In genomic region chr15:61856295-61856694, GRCh38 we compare ENCODE assay signal across 16 cellular contexts.
"Had no signal": no experiment of that assay in that cellular context is flagged by ENCODE, and none has a peak within 500 bp of the region (broad histone marks: within the 10 kb centered on the region; RNA-seq: fewer than 3 reads in every experiment).

No MANE protein-coding gene starts in this region.

- H3K36me3 ChIP-seq: colonic mucosa had no signal

- FAIRE-seq: bronchial epithelial cell, small intestine had no signal

- H3K4me3 ChIP-seq: ascending aorta, colonic mucosa, lung, upper lobe of left lung had no signal

- H3K4me1 Mint-ChIP-seq: activated naive CD8-positive, alpha-beta T cell treated with anti-CD3 and anti-CD28 coated beads, Interleukin-2, amount 50 U/mL, for 24 hours; stimulated activated memory B cell treated with anti-CD40 and anti-IgM and Interleukin-4, amounts not matched to agents 10 μg/mL and 1 μg/mL and 100 μg/mL, for 72 hours had no signal

- H3K27ac Mint-ChIP-seq: activated CD4-positive, alpha-beta memory T cell treated with anti-CD3 and anti-CD28 coated beads for 36 hours; activated naive CD8-positive, alpha-beta T cell treated with anti-CD3 and anti-CD28 coated beads, Interleukin-2, amount 50 U/mL, for 24 hours; stimulated activated memory B cell treated with anti-CD40 and anti-IgM and Interleukin-4, amounts not matched to agents 10 μg/mL and 1 μg/mL and 100 μg/mL, for 72 hours had no signal

- H3K4me1 ChIP-seq: ascending aorta, colonic mucosa, upper lobe of left lung had no signal

- H3K27me3 Mint-ChIP-seq: activated CD4-positive, alpha-beta memory T cell treated with anti-CD3 and anti-CD28 coated beads for 36 hours; activated naive CD8-positive, alpha-beta T cell treated with anti-CD3 and anti-CD28 coated beads, Interleukin-2, amount 50 U/mL, for 24 hours; stimulated activated memory B cell treated with anti-CD40 and anti-IgM and Interleukin-4, amounts not matched to agents 10 μg/mL and 1 μg/mL and 100 μg/mL, for 72 hours had no signal

- H3K27ac ChIP-seq: ascending aorta, colonic mucosa, neutrophil, upper lobe of left lung had no signal

- H3K9me3 ChIP-seq: ascending aorta, colonic mucosa, neutrophil, upper lobe of left lung had no signal

- ATAC-seq: activated naive CD8-positive, alpha-beta T cell treated with anti-CD3 and anti-CD28 coated beads, Interleukin-2, amount 50 U/mL, for 24 hours; left colon; right cardiac atrium; stimulated activated memory B cell treated with anti-CD40 and anti-IgM and Interleukin-4, amounts not matched to agents 10 μg/mL and 1 μg/mL and 100 μg/mL, for 72 hours had no signal

- H3K4me3 Mint-ChIP-seq: activated CD4-positive, alpha-beta memory T cell treated with anti-CD3 and anti-CD28 coated beads for 36 hours; activated naive CD8-positive, alpha-beta T cell treated with anti-CD3 and anti-CD28 coated beads, Interleukin-2, amount 50 U/mL, for 24 hours; stimulated activated memory B cell treated with anti-CD40 and anti-IgM and Interleukin-4, amounts not matched to agents 10 μg/mL and 1 μg/mL and 100 μg/mL, for 72 hours had no signal

- DNase-seq: activated CD4-positive, alpha-beta memory T cell treated with anti-CD3 and anti-CD28 coated beads for 36 hours; activated CD4-positive, CD25-positive, alpha-beta regulatory T cell treated with anti-CD3 and anti-CD28 coated beads, Interleukin-2, amount 50 U/mL, for 72 hours; activated naive CD4-positive, alpha-beta T cell treated with Interleukin-2 at 50 U/mL for 16 hours; activated naive CD8-positive, alpha-beta T cell treated with anti-CD3 and anti-CD28 coated beads, Interleukin-2, amount 50 U/mL, for 24 hours; colonic mucosa; left colon; midbrain; right cardiac atrium; small intestine; substantia nigra; upper lobe of left lung had no signal

- H3K9me3 Mint-ChIP-seq: activated CD4-positive, alpha-beta memory T cell treated with anti-CD3 and anti-CD28 coated beads for 36 hours; activated naive CD8-positive, alpha-beta T cell treated with anti-CD3 and anti-CD28 coated beads, Interleukin-2, amount 50 U/mL, for 24 hours; stimulated activated memory B cell treated with anti-CD40 and anti-IgM and Interleukin-4, amounts not matched to agents 10 μg/mL and 1 μg/mL and 100 μg/mL, for 72 hours had no signal

- H3K27me3 ChIP-seq: ascending aorta, colonic mucosa, neutrophil, upper lobe of left lung had no signal
